Comparison of ENCODE assay signal across 18 cellular contexts in the genomic region with DNA sequence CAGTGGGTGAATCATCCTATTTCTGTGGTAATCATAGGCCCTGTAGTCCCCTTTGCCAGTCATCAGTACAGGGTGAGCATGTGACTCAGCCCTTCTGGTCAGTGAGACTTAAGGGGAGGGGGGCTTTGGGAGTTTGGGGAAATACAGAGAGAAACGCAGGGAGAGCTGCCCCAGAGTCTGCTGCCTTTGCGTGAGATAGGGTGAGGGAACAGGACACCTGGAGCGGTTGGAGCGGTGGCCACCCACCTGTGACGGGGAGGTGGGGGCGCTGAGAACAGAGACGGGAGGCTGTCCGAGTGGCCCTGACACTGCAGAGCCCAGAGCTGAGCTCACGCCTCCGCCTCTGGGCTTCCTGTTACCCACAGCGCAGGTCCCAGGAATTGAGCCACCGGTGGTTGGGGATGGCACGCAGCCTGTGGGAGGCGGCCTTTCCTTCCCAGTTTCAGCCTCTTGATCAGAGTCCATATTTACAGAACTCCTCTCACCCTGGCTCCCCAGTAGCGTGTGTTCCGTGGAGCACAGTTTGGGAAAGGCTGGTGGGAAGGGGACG.
DNase-seq lines count a peak whose midpoint lies in the region; ATAC-seq, FAIRE-seq and TF ChIP-seq lines count a peak whose summit lies in the region.
"Had no signal": no experiment of that assay in that cellular context is flagged by ENCODE, and none has a peak within 500 bp of the region (broad histone marks: within the 10 kb centered on the region; RNA-seq: fewer than 3 reads in every experiment).

No MANE protein-coding gene starts in this region.

- H3K4ac ChIP-seq in trophoblast cell (ENCODE audit: low read depth, low read length): no peak overlapping the region

- H3K9ac ChIP-seq in endodermal cell (ENCODE audit: extremely low read depth, low read length, poor library complexity, severe bottlenecking) (no peak overlapping the region), trophoblast cell (ENCODE audit: low read length) (no peak overlapping the region)

- H2AFZ ChIP-seq in trophoblast cell (ENCODE audit: insufficient read depth, low read length, poor library complexity): no peak overlapping the region

- H4K8ac ChIP-seq in trophoblast cell (ENCODE audit: low read depth, low read length): no peak overlapping the region

- no peaks in the 10 kb centered on the region for H3K9me3 Mint-ChIP-seq in endodermal cell
- H3K9me3 Mint-ChIP-seq: activated naive CD4-positive, alpha-beta T cell treated with anti-CD3 and anti-CD28 coated beads for 36 hours had no signal

- H3K18ac ChIP-seq in trophoblast cell (ENCODE audit: low read length): no peak overlapping the region

- H3K27ac Mint-ChIP-seq in endodermal cell: no peak overlapping the region
- H3K27ac Mint-ChIP-seq: activated naive CD4-positive, alpha-beta T cell treated with anti-CD3 and anti-CD28 coated beads for 36 hours had no signal

- H3K36me3 Mint-ChIP-seq in endodermal cell (ENCODE audit: low read depth): no peaks in the 10 kb centered on the region

- no peak overlapping the region for H3K27ac ChIP-seq in endodermal cell (ENCODE audit: low read depth, low read length)
- no peak overlapping the region for H3K27ac ChIP-seq in trophoblast cell (ENCODE audit: low read depth, low read length)

- no peak for FAIRE-seq in H54 (lab: Jason Lieb, UNC)

- H3K4me1 ChIP-seq in endodermal cell (ENCODE audit: control insufficient read depth, insufficient read depth, low read length): no peaks in the 10 kb centered on the region
- peaks cover 0 to 3% of the 10 kb centered on the region in 2 experiments for H3K4me1 ChIP-seq in trophoblast cell (ENCODE audit: control insufficient read depth in 1 of 2, insufficient read depth in 2 of 2, low read length in 2 of 2)
- H3K4me1 ChIP-seq: BE2C had no signal

- TF ChIP-seq POLR2A in H54 (IDR thresholded peaks at IDR 0.05; ENCODE audit: low read depth, low read length): no peak

- no peak overlapping the region for H3K23ac ChIP-seq in trophoblast cell (ENCODE audit: low read length)

- no peak overlapping the region for H3K4me3 ChIP-seq in endodermal cell (ENCODE audit: low read length)
- H3K4me3 ChIP-seq in trophoblast cell (ENCODE audit: low read depth, low read length): no peak overlapping the region
- H3K4me3 ChIP-seq: mucosa of descending colon had no signal

- peaks cover 12% of the 10 kb centered on the region for H3K4me1 Mint-ChIP-seq in endodermal cell

- DNase-seq in H54 (ENCODE audit: insufficient read length, low spot score) (peak; percentile 96), RPMI7951 (ENCODE audit: low read depth) (peak; percentile 46), endodermal cell (peak; percentile 48), trophoblast cell (no peak), NCI-H2081 treated with DMSO at 0.1 percent for 48 hours (lab: John Stamatoyannopoulos, UW) (no peak), DMS79 treated with DMSO at 0.1 percent for 48 hours (lab: John Stamatoyannopoulos, UW) (no peak)
- DNase-seq: activated CD4-positive, alpha-beta T cell treated with anti-CD3 and anti-CD28 coated beads for 4 hours; activated naive CD4-positive, alpha-beta T cell treated with anti-CD3 and anti-CD28 coated beads for 36 hours; BE2C; hippocampal formation; mucosa of descending colon; NCI-H1417; SIG-M5; stimulated activated CD4-positive, alpha-beta T cell treated with anti-CD3 and anti-CD28 coated beads, Interleukin-2, amount 100 ng/mL, for 48 hours; T-helper 9 cell had no signal

- H3K27me3 Mint-ChIP-seq in endodermal cell (ENCODE audit: insufficient read depth): peaks cover 11% of the 10 kb centered on the region

- peak overlapping the region; percentile 4 for H4K91ac ChIP-seq in trophoblast cell (ENCODE audit: low read depth, low read length)

- H2BK120ac ChIP-seq in trophoblast cell (ENCODE audit: insufficient read depth, low read length, poor library complexity): no peak overlapping the region

- peak overlapping the region; percentile 49 for H2AK5ac ChIP-seq in trophoblast cell (ENCODE audit: low read length)

- H3K4me3 Mint-ChIP-seq in endodermal cell: no peak overlapping the region
- H3K4me3 Mint-ChIP-seq: activated naive CD4-positive, alpha-beta T cell treated with anti-CD3 and anti-CD28 coated beads for 36 hours had no signal

- H3K4me2 ChIP-seq in trophoblast cell (ENCODE audit: low read length): no peak overlapping the region

- peaks cover 2% of the 10 kb centered on the region for H3K79me1 ChIP-seq in trophoblast cell (ENCODE audit: low read length)

- ATAC-seq in HG03139 (IDR thresholded peaks at IDR 0.05; ENCODE audit: unreplicated experiment) (no peak), GM21723 (IDR thresholded peaks at IDR 0.05; ENCODE audit: unreplicated experiment) (no peak)
- ATAC-seq: mucosa of descending colon, sciatic nerve had no signal

- no peak overlapping the region for H3K14ac ChIP-seq in trophoblast cell (ENCODE audit: low read length)

- H3K9me3 ChIP-seq in endodermal cell (ENCODE audit: control insufficient read depth, low read length) (no peaks in the 10 kb centered on the region), trophoblast cell (ENCODE audit: insufficient read depth, low read depth, low read length) (no peaks in the 10 kb centered on the region)
- H3K9me3 ChIP-seq: BE2C, mucosa of descending colon had no signal

- H3K79me2 ChIP-seq in trophoblast cell (ENCODE audit: control insufficient read depth, insufficient read depth, low read length, poor library complexity): no peaks in the 10 kb centered on the region

- no peak overlapping the region for H4K12ac ChIP-seq in trophoblast cell (ENCODE audit: low read depth, low read length)

- H3K36me3 ChIP-seq in endodermal cell (ENCODE audit: control insufficient read depth, insufficient read depth, low read length) (no peaks in the 10 kb centered on the region), trophoblast cell (ENCODE audit: control insufficient read depth in 1 of 2, insufficient read depth in 2 of 2, low read length in 2 of 2) (no peaks in the 10 kb centered on the region)
- H3K36me3 ChIP-seq: BE2C had no signal

- no peak for TF ChIP-seq CTCF in endodermal cell (conservative IDR thresholded peaks at IDR 0.05)

- H2BK5ac ChIP-seq in trophoblast cell (ENCODE audit: low read depth, low read length, poor library complexity): no peak overlapping the region

- H2BK12ac ChIP-seq in trophoblast cell (ENCODE audit: low read length): no peak overlapping the region

- WGBS in endodermal cell (ENCODE audit: insufficient coverage in 1 of 2, insufficient read length in 1 of 2), 2 experiments: 95 to 98% methylated on average over 7 to 17 of the region's 17 CpGs
- WGBS in trophoblast cell (ENCODE audit: extremely low coverage, insufficient coverage, insufficient read length): no CpG with 5 or more reads among the region's 17 CpGs

- H3K27me3 ChIP-seq in endodermal cell (ENCODE audit: control insufficient read depth, insufficient read depth, low read length, poor library complexity, severe bottlenecking): no peaks in the 10 kb centered on the region
- no peaks in the 10 kb centered on the region for H3K27me3 ChIP-seq in trophoblast cell (ENCODE audit: insufficient read depth, low read length)
- H3K27me3 ChIP-seq: BE2C had no signal

Comparison
In these comparisons a context has a peak if more than half of its experiments do, and no peak if none do; other contexts are left out.
1. DNase-seq: peak in H54 (single experiment), RPMI7951 (single experiment) and endodermal cell (single experiment); none in trophoblast cell (0 of 2), NCI-H2081 treated with DMSO at 0.1 percent for 48 hours (single experiment) and DMS79 treated with DMSO at 0.1 percent for 48 hours (single experiment).